ENCODE assay signal across 1 cellular context in the genomic region with DNA sequence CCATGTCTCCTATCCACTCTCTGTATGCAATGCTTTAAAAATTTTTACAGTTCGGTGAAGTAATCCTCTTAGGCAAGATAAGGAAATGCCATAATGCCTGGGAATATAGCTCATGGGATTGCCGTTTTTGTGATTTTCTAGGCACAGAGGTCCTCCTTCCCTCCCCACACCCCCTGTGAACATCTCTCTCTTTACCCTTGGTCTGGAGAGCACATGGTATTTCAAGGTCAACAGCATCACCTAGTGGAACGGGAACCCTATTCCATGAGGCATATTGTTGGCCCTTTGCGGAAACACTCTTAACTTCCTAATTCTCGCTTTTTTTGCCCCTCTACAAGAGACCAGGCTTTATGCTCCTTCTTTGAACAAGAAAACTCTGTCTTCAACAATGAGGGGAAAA.
TF ChIP-seq lines count a peak whose summit lies in the region.

No MANE protein-coding gene starts in this region.

TF ChIP-seq in H1, 55 proteins besides CTCF, POLR2A, EP300 and RAD21:
- TF ChIP-seq SRF (IDR thresholded peaks at IDR 0.05; ENCODE audit: low read depth, low read length) (no peak), TCF12 (IDR thresholded peaks at IDR 0.05; ENCODE audit: low read depth, low read length) (no peak), RFX5 (IDR thresholded peaks at IDR 0.05; ENCODE audit: borderline replicate concordance, low read depth, low read length) (no peak)
